Comparison of ENCODE assay signal across 28 cellular contexts in genomic region chr4:117477925-117478324, GRCh38.
"Had no signal": no experiment of that assay in that cellular context is flagged by ENCODE, and none has a peak within 500 bp of the region (broad histone marks: within the 10 kb centered on the region; RNA-seq: fewer than 3 reads in every experiment).

No MANE protein-coding gene starts in this region.

- DNase-seq: naive thymus-derived CD8-positive, alpha-beta T cell; nephron progenitor cell; nucleus accumbens; pancreas; psoas muscle; right cardiac atrium; right lobe of liver; spleen; stimulated activated CD4-positive, alpha-beta T cell treated with anti-CD3 and anti-CD28 coated beads, Interleukin-12 subunit alpha, Interleukin-12 subunit beta, amount 100 ng/mL, for 4 hours; stimulated activated CD4-positive, alpha-beta T cell treated with anti-CD3 and anti-CD28 coated beads, Interleukin-1b, Interleukin-23, amount 100 ng/mL, for 48 hours; stimulated activated CD4-positive, alpha-beta T cell treated with anti-CD3 and anti-CD28 coated beads, Interleukin-4, amount 100 ng/mL, for 24 hours; stimulated activated naive B cell treated with anti-CD40 and anti-IgM and Interleukin-4, amounts not matched to agents 10 μg/mL and 1 μg/mL and 100 μg/mL, for 72 hours; stimulated activated naive CD4-positive, alpha-beta T cell treated with Interleukin-2 at 50 U/mL for 16 hours; stomach; thyroid gland; trophoblast cell; upper lobe of left lung had no signal

- H3K4me3 ChIP-seq: pancreas, psoas muscle, right lobe of liver, skin epidermis, smooth muscle cell, spleen, stomach, thoracic aorta, thyroid gland, tibial nerve, upper lobe of left lung, vagina had no signal

- H3K27ac ChIP-seq: neutrophil, pancreas, psoas muscle, right lobe of liver, skin epidermis, spleen, stomach, thoracic aorta, thyroid gland, tibial nerve, upper lobe of left lung, vagina had no signal

- H3K4me1 ChIP-seq: pancreas, psoas muscle, right lobe of liver, spleen, stomach, thyroid gland, tibial nerve, upper lobe of left lung, vagina had no signal

- FAIRE-seq: pancreas, urothelium cell line had no signal

- H3K27me3 Mint-ChIP-seq: naive thymus-derived CD8-positive, alpha-beta T cell; natural killer cell treated with Interleukin-12 subunit alpha and Interleukin-12 subunit beta and Interleukin-15 and Interleukin-18, amount 100 ng/mL, for 72 hours; stimulated activated naive B cell treated with anti-CD40 and anti-IgM and Interleukin-4, amounts not matched to agents 10 μg/mL and 1 μg/mL and 100 μg/mL, for 72 hours; stimulated activated naive CD8-positive, alpha-beta T cell treated with anti-CD3 and anti-CD28 coated beads, Interleukin-15, Interleukin-2, amounts not matched to agents 100 ng/mL and 50 ng/mL, for 24 hours had no signal

- H3K27me3 ChIP-seq: neutrophil, pancreas, right lobe of liver, spleen, stomach, thyroid gland, tibial nerve, upper lobe of left lung, vagina had no signal

- H3K9me3 ChIP-seq: neutrophil, pancreas, psoas muscle, right lobe of liver, spleen, stomach, thoracic aorta, thyroid gland, tibial nerve, upper lobe of left lung, vagina had no signal

- H3K36me3 ChIP-seq: neutrophil, pancreas, right lobe of liver, spleen, stomach, thoracic aorta, thyroid gland, tibial nerve, upper lobe of left lung, vagina had no signal

- H3K4me3 Mint-ChIP-seq: naive thymus-derived CD8-positive, alpha-beta T cell; natural killer cell treated with Interleukin-12 subunit alpha and Interleukin-12 subunit beta and Interleukin-15 and Interleukin-18, amount 100 ng/mL, for 72 hours; nephron progenitor cell; neural crest cell; stimulated activated effector memory CD8-positive, alpha-beta T cell treated with anti-CD3 and anti-CD28 coated beads, Interleukin-12 subunit alpha, Interleukin-12 subunit beta, amount 100 ng/mL, for 72 hours; stimulated activated naive B cell treated with anti-CD40 and anti-IgM and Interleukin-4, amounts not matched to agents 10 μg/mL and 1 μg/mL and 100 μg/mL, for 72 hours; stimulated activated naive CD8-positive, alpha-beta T cell treated with anti-CD3 and anti-CD28 coated beads, Interleukin-15, Interleukin-2, amounts not matched to agents 100 ng/mL and 50 ng/mL, for 24 hours had no signal

- H3K36me3 Mint-ChIP-seq: naive thymus-derived CD8-positive, alpha-beta T cell; natural killer cell treated with Interleukin-12 subunit alpha and Interleukin-12 subunit beta and Interleukin-15 and Interleukin-18, amount 100 ng/mL, for 72 hours; stimulated activated effector memory CD8-positive, alpha-beta T cell treated with anti-CD3 and anti-CD28 coated beads, Interleukin-12 subunit alpha, Interleukin-12 subunit beta, amount 100 ng/mL, for 72 hours; stimulated activated naive B cell treated with anti-CD40 and anti-IgM and Interleukin-4, amounts not matched to agents 10 μg/mL and 1 μg/mL and 100 μg/mL, for 72 hours had no signal

- H3K4me1 Mint-ChIP-seq: naive thymus-derived CD8-positive, alpha-beta T cell; neural crest cell; stimulated activated effector memory CD8-positive, alpha-beta T cell treated with anti-CD3 and anti-CD28 coated beads, Interleukin-12 subunit alpha, Interleukin-12 subunit beta, amount 100 ng/mL, for 72 hours had no signal

- H3K9me3 Mint-ChIP-seq: neural crest cell had no signal

- ATAC-seq: naive thymus-derived CD8-positive, alpha-beta T cell; natural killer cell treated with Interleukin-12 subunit alpha and Interleukin-12 subunit beta and Interleukin-15 and Interleukin-18, amount 100 ng/mL, for 72 hours; pancreas; psoas muscle; right cardiac atrium; right lobe of liver; stimulated activated effector memory CD8-positive, alpha-beta T cell treated with anti-CD3 and anti-CD28 coated beads, Interleukin-12 subunit alpha, Interleukin-12 subunit beta, amount 100 ng/mL, for 72 hours; stimulated activated naive B cell treated with anti-CD40 and anti-IgM and Interleukin-4, amounts not matched to agents 10 μg/mL and 1 μg/mL and 100 μg/mL, for 72 hours had no signal

- H3K27ac Mint-ChIP-seq: naive thymus-derived CD8-positive, alpha-beta T cell; natural killer cell treated with Interleukin-12 subunit alpha and Interleukin-12 subunit beta and Interleukin-15 and Interleukin-18, amount 100 ng/mL, for 72 hours; nephron progenitor cell; stimulated activated effector memory CD8-positive, alpha-beta T cell treated with anti-CD3 and anti-CD28 coated beads, Interleukin-12 subunit alpha, Interleukin-12 subunit beta, amount 100 ng/mL, for 72 hours; stimulated activated naive B cell treated with anti-CD40 and anti-IgM and Interleukin-4, amounts not matched to agents 10 μg/mL and 1 μg/mL and 100 μg/mL, for 72 hours; stimulated activated naive CD8-positive, alpha-beta T cell treated with anti-CD3 and anti-CD28 coated beads, Interleukin-15, Interleukin-2, amounts not matched to agents 100 ng/mL and 50 ng/mL, for 24 hours had no signal

- H3K4me2 ChIP-seq: smooth muscle cell had no signal
